ENCODE assay signal across 9 cellular contexts in genomic region chr3:126212629-126213375, GRCh38. TPM values are rescaled to one million over a fixed set of nuclear protein-coding genes. Genes with fewer than 3 reads are reported as not detected.
DNase-seq lines count a peak whose midpoint lies in the region; ATAC-seq, FAIRE-seq and TF ChIP-seq lines count a peak whose summit lies in the region.
"Had no signal": no experiment of that assay in that cellular context is flagged by ENCODE, and none has a peak within 500 bp of the region (broad histone marks: within the 10 kb centered on the region; RNA-seq: fewer than 3 reads in every experiment).

No MANE protein-coding gene starts in this region.

- peaks cover 3% of the 10 kb centered on the region for H3F3A ChIP-seq in neural progenitor cell (ENCODE audit: low read depth)

- peaks cover 61% of the 10 kb centered on the region for H3K27me3 Mint-ChIP-seq in WTC11 (ENCODE audit: low read depth)
- peaks cover 2% of the 10 kb centered on the region for H3K27me3 Mint-ChIP-seq in neural progenitor cell (ENCODE audit: insufficient read depth, low read depth)

- H3K4me3 ChIP-seq in neural progenitor cell, result peak overlapping the region; percentile 43

- no peaks in the 10 kb centered on the region for H3K79me2 ChIP-seq in neural progenitor cell (ENCODE audit: low read depth)

- H3K4me1 ChIP-seq in neural progenitor cell, result peaks cover 6% of the 10 kb centered on the region

- H3K4me1 Mint-ChIP-seq in WTC11 (peaks cover 21% of the 10 kb centered on the region), neural progenitor cell (peaks cover 19% of the 10 kb centered on the region)

- peak overlapping the region; percentile 88 for H2AFZ ChIP-seq in neural progenitor cell (replicated peaks)

- H3K9me3 Mint-ChIP-seq in WTC11 (peaks cover 11% of the 10 kb centered on the region), neural progenitor cell (peaks cover 3% of the 10 kb centered on the region)

- peak overlapping the region; percentile 82 for H3K4me2 ChIP-seq in neural progenitor cell

- H3K36me3 Mint-ChIP-seq in WTC11 (no peaks in the 10 kb centered on the region), neural progenitor cell (peaks cover 6% of the 10 kb centered on the region)

- H3K9me3 ChIP-seq in neural progenitor cell (ENCODE audit: low read depth), result no peaks in the 10 kb centered on the region

- CTCF ChIA-PET in WTC11 (lab: Charles Lee), result interaction anchor here (0.6 to 2.3 kb wide), 26 partner anchors 8 to 263 kb away, joined by 3 to 43 read pairs (median 4); partner anchors contain the start of genes ALDH1L1 and ZXDC

- no peak for TF ChIP-seq CTCF in WTC11 (IDR thresholded peaks at IDR 0.05)
- TF ChIP-seq CTCF in neural progenitor cell (IDR thresholded peaks at IDR 0.05), result peak; percentile 69

- peak overlapping the region; percentile 84 for H3K4me3 Mint-ChIP-seq in WTC11
- peak overlapping the region; percentile 88 for H3K4me3 Mint-ChIP-seq in neural progenitor cell

- no peak overlapping the region for H3K9ac ChIP-seq in neural progenitor cell

- DNase-seq in AG08396 (ENCODE audit: low spot score), result peak; percentile 75
- peak; percentile 36 for DNase-seq in HCEC 1CT
- DNase-seq in WTC11 (ENCODE audit: low spot score), result peak; percentile 84
- DNase-seq in frontal cortex (ENCODE audit: low spot score in 2 of 2), result peak; percentile 41 to 58
- peak; percentile 93 for DNase-seq in neural progenitor cell (ENCODE audit: low spot score)

- peaks cover 20% of the 10 kb centered on the region for H3K27me3 ChIP-seq in neural progenitor cell

- H3K27ac ChIP-seq in neural progenitor cell, result no peak overlapping the region

- no peaks in the 10 kb centered on the region for H4K20me1 ChIP-seq in neural progenitor cell (ENCODE audit: low read depth)

- ATAC-seq in WTC11, result peak; percentile 83
- no peak for ATAC-seq in HG03354 (IDR thresholded peaks at IDR 0.05; ENCODE audit: poor library complexity, severe bottlenecking, unreplicated experiment)
- ATAC-seq in HG03469 (IDR thresholded peaks at IDR 0.05; ENCODE audit: unreplicated experiment), result no peak
- ATAC-seq in HG03095 (IDR thresholded peaks at IDR 0.05; ENCODE audit: unreplicated experiment), result no peak

- FAIRE-seq in frontal cortex (lab: Jason Lieb, UNC), result no peak

- no peaks in the 10 kb centered on the region for H3K36me3 ChIP-seq in neural progenitor cell

- POLR2A ChIA-PET in WTC11 (lab: Charles Lee), result interaction anchor here (0.7 to 1.2 kb wide), 2 partner anchors 32 to 218 kb away, joined by 3 read pairs; partner anchors contain the start of gene ALDH1L1

- H3K27ac Mint-ChIP-seq in WTC11, result peak overlapping the region; percentile 91; the same call in 1 of the 2 replicates
- H3K27ac Mint-ChIP-seq in neural progenitor cell, result peak overlapping the region; percentile 98

TF ChIP-seq in WTC11, 78 proteins besides CTCF, POLR2A, EP300 and RAD21 (continues in another document):
- TF ChIP-seq TP53 (CRISPR knock-in tag; IDR thresholded peaks at IDR 0.05) (0 out of 2 replicates have a peak, but pooled peaks have one; percentile 24), NR2C2 (CRISPR knock-in tag; IDR thresholded peaks at IDR 0.05) (no peak), E2F5 (CRISPR knock-in tag; IDR thresholded peaks at IDR 0.05) (0 out of 2 replicates have a peak, but pooled peaks have one; percentile 22), HMGXB4 (CRISPR knock-in tag; IDR thresholded peaks at IDR 0.05) (peak; percentile 92), JUN (CRISPR knock-in tag; IDR thresholded peaks at IDR 0.05) (no peak), JAZF1 (CRISPR knock-in tag; IDR thresholded peaks at IDR 0.05) (no peak), ETV6 (CRISPR knock-in tag; IDR thresholded peaks at IDR 0.05) (peak; percentile 77), ATF3 (CRISPR knock-in tag; conservative IDR thresholded peaks at IDR 0.05) (no peak), ZMAT4 (CRISPR knock-in tag; IDR thresholded peaks at IDR 0.05) (no peak), ZNF512 (CRISPR knock-in tag; IDR thresholded peaks at IDR 0.05; ENCODE audit: borderline replicate concordance) (peak; percentile 100), ZNF423 (CRISPR knock-in tag; IDR thresholded peaks at IDR 0.05) (peak; percentile 52; the same call in 1 of the 2 replicates), SMAD3 (CRISPR knock-in tag; IDR thresholded peaks at IDR 0.05; ENCODE audit: borderline replicate concordance) (no peak), AFF4 (CRISPR knock-in tag; IDR thresholded peaks at IDR 0.05; ENCODE audit: borderline replicate concordance) (no peak), FOXK1 (CRISPR knock-in tag; IDR thresholded peaks at IDR 0.05) (peak; percentile 25; the same call in 1 of the 2 replicates), NR1H2 (CRISPR knock-in tag; IDR thresholded peaks at IDR 0.05) (no peak), PREB (CRISPR knock-in tag; IDR thresholded peaks at IDR 0.05; ENCODE audit: borderline replicate concordance) (no peak)

RNA-seq across cellular contexts. Expression of gene ALDH1L1, which starts 32.4 kb away (rescaled TPM):
- total RNA-seq in WTC11 (2021), result 0.78 to 2.0 TPM (median 1.2 TPM) in 3 replicates
- total RNA-seq in frontal cortex, result 1.6 TPM
- total RNA-seq in neural progenitor cell (ENCODE audit: low replicate concordance), result 0.31 and 0.60 TPM in 2 replicates
- total RNA-seq: glomerular endothelial cell had no signal

Comparison
In these comparisons a context has a peak if more than half of its experiments do, and no peak if none do; other contexts are left out.
1. DNase-seq: peak in every context shown above with its lines; median percentile 93 in neural progenitor cell; 84 in WTC11; 75 in AG08396; 50 in frontal cortex; 36 in HCEC 1CT.